14 cellular contexts compared by ENCODE assay signal in genomic region chr13:106038752-106039151, GRCh38.
A peak's percentile ranks its signal among the peaks of the same experiment; 100 is the strongest.
DNase-seq lines count a peak whose midpoint lies in the region; ATAC-seq, FAIRE-seq and TF ChIP-seq lines count a peak whose summit lies in the region.
"Had no signal": no experiment of that assay in that cellular context is flagged by ENCODE, and none has a peak within 500 bp of the region (broad histone marks: within the 10 kb centered on the region; RNA-seq: fewer than 3 reads in every experiment).

No MANE protein-coding gene starts in this region.

- peak; percentile 96 for FAIRE-seq in RCC 7860 (lab: Jason Lieb, UNC)

- WGBS in transverse colon (ENCODE audit: low coverage in 1 of 2), 2 donors: 95% methylated on average over 2 of the region's 2 CpGs; no CpG with 5 or more reads in 1 of the 2 donors
- 85 to 91% (median 88%) methylated on average over 2 of the region's 2 CpGs for WGBS in ovary, 3 donors

- H3K9me3 ChIP-seq in transverse colon (no peaks in the 10 kb centered on the region), ovary (no peaks in the 10 kb centered on the region)
- H3K9me3 ChIP-seq: mucosa of descending colon had no signal

- no peak for TF ChIP-seq POLR2A in transverse colon (IDR thresholded peaks at IDR 0.05)
- TF ChIP-seq POLR2A in ovary (IDR thresholded peaks at IDR 0.05): no peak

- in situ Hi-C loops in transverse colon (cut with MboI; ENCODE audit: low pct_ligation_motif_present in 1 of 4, low pct_unique_long_range_greater_than_20kb in 1 of 4, low sequenced_read_pairs in 3 of 4): no loop called here

- no peak overlapping the region for H3K27ac ChIP-seq in transverse colon
- H3K27ac ChIP-seq in ovary: no peak overlapping the region

- DNase-seq in EL: peak; percentile 82
- peak; percentile 86 for DNase-seq in RCC 7860 (ENCODE audit: low spot score)
- DNase-seq in renal cortical epithelial cell (ENCODE audit: low read depth): peak; percentile 96
- DNase-seq in mesenteric fat pad (ENCODE audit: low spot score): no peak
- DNase-seq in Right ventricle myocardium inferior (ENCODE audit: missing footprints): no peak
- DNase-seq in transverse colon: no peak
- no peak for DNase-seq in ovary
- DNase-seq: activated CD4-positive, CD25-positive, alpha-beta regulatory T cell; activated T-cell treated with anti-CD3 and anti-CD28 coated beads for 4 hours; CD8-positive, alpha-beta memory T cell; endodermal cell; mucosa of descending colon; right cardiac atrium had no signal

- intact Hi-C loops in Right ventricle myocardium inferior (cut with DNase I) (no loop called here), transverse colon (cut with DNase I; ENCODE audit: low total_unique reads) (no loop called here), ovary (cut with DNase I) (no loop called here)

- H3K4me3 ChIP-seq in transverse colon (no peak overlapping the region), ovary (no peak overlapping the region)
- H3K4me3 ChIP-seq: mucosa of descending colon had no signal

- H3K36me3 ChIP-seq in transverse colon: no peaks in the 10 kb centered on the region
- no peaks in the 10 kb centered on the region for H3K36me3 ChIP-seq in ovary

- TF ChIP-seq EP300 in transverse colon (IDR thresholded peaks at IDR 0.05; ENCODE audit: low read depth) (no peak), ovary (IDR thresholded peaks at IDR 0.05) (no peak)

- TF ChIP-seq CTCF in transverse colon (IDR thresholded peaks at IDR 0.05): no peak
- no peak for TF ChIP-seq CTCF in ovary (IDR thresholded peaks at IDR 0.05)

- no peaks in the 10 kb centered on the region for H3K27me3 ChIP-seq in transverse colon
- no peaks in the 10 kb centered on the region for H3K27me3 ChIP-seq in ovary

- peak; percentile 81 for ATAC-seq in esophagus mucosa
- ATAC-seq in Right ventricle myocardium inferior: no peak
- ATAC-seq: mucosa of descending colon, right cardiac atrium had no signal

- H3K4me1 ChIP-seq in transverse colon: no peaks in the 10 kb centered on the region
- no peaks in the 10 kb centered on the region for H3K4me1 ChIP-seq in ovary (ENCODE audit: insufficient read depth)

Comparison
In these comparisons a context has a peak if more than half of its experiments do, and no peak if none do; other contexts are left out.
1. DNase-seq: peak in EL (single experiment), RCC 7860 (single experiment) and renal cortical epithelial cell (single experiment); none in mesenteric fat pad (single experiment), Right ventricle myocardium inferior (single experiment), transverse colon (single experiment) and ovary (0 of 5).